In genomic region chr3:9401986-9402385, GRCh38 we compare ENCODE assay signal across 11 cellular contexts.
DNase-seq lines count a peak whose midpoint lies in the region; ATAC-seq and TF ChIP-seq lines count a peak whose summit lies in the region.
"Had no signal": no experiment of that assay in that cellular context is flagged by ENCODE, and none has a peak within 500 bp of the region (broad histone marks: within the 10 kb centered on the region; RNA-seq: fewer than 3 reads in every experiment).

No MANE protein-coding gene starts in this region.

- H3K27ac ChIP-seq in OCI-LY1 (ENCODE audit: low read depth, low read length, poor library complexity, severe bottlenecking) (no peak overlapping the region), epithelial cell of prostate (peak overlapping the region; percentile 96), rectal smooth muscle tissue (ENCODE audit: low read depth, low read length) (peak overlapping the region; percentile 49)

- H3F3A ChIP-seq in OCI-LY1 (ENCODE audit: insufficient read depth, low read length), result no peaks in the 10 kb centered on the region

- H4K20me1 ChIP-seq in OCI-LY1 (ENCODE audit: insufficient read depth, low read length), result no peaks in the 10 kb centered on the region

- H3K4me1 ChIP-seq in OCI-LY1 (ENCODE audit: insufficient read depth, low read length, severe bottlenecking), result peaks cover 82% of the 10 kb centered on the region
- H3K4me1 ChIP-seq in rectal smooth muscle tissue (ENCODE audit: control insufficient read depth, insufficient read depth, low read length), result peaks cover 60% of the 10 kb centered on the region

- H3K9me3 ChIP-seq in OCI-LY1 (ENCODE audit: low read length), result no peaks in the 10 kb centered on the region

- no peak overlapping the region for H2AFZ ChIP-seq in OCI-LY1 (ENCODE audit: low read length)

- H3K79me2 ChIP-seq in OCI-LY1 (ENCODE audit: insufficient read depth, low read length), result peaks cover 93% of the 10 kb centered on the region

- H3K4me2 ChIP-seq in OCI-LY1 (ENCODE audit: low read length), result peak overlapping the region; percentile 91

- DNase-seq in epithelial cell of prostate (ENCODE audit: low read depth, low spot score), result no peak
- no peak for DNase-seq in NCI-H1694 (lab: John Stamatoyannopoulos, UW)
- DNase-seq in germinal center (ENCODE audit: low spot score), result no peak
- no peak for DNase-seq in stimulated activated CD4-positive, alpha-beta T cell treated with anti-CD3 and anti-CD28 coated beads, Interleukin-4, amount 100 ng/mL, for 1 hour
- DNase-seq: aorta, NCI-H1105 treated with DMSO at 0.1 percent for 48 hours, T-helper 17 cell had no signal

- H3K36me3 ChIP-seq in OCI-LY1 (ENCODE audit: insufficient read depth, low read length) (peaks cover 8% of the 10 kb centered on the region), rectal smooth muscle tissue (ENCODE audit: control insufficient read depth, insufficient read depth, low read length) (no peaks in the 10 kb centered on the region)

- TF ChIP-seq CTCF in OCI-LY1 (IDR thresholded peaks at IDR 0.05; ENCODE audit: low read length), result no peak

- H3K27me3 ChIP-seq in OCI-LY1 (ENCODE audit: insufficient read depth, low read length) (no peaks in the 10 kb centered on the region), rectal smooth muscle tissue (ENCODE audit: control insufficient read depth, insufficient read depth, low read length) (no peaks in the 10 kb centered on the region)

- peak overlapping the region; percentile 26; the same call in 1 of the 2 replicates for H3K4me3 ChIP-seq in GM08714 (ENCODE audit: low read length)
- peak overlapping the region; percentile 12 for H3K4me3 ChIP-seq in OCI-LY1 (ENCODE audit: low read depth, low read length, poor library complexity, severe bottlenecking)
- H3K4me3 ChIP-seq in rectal smooth muscle tissue (ENCODE audit: low read length), result no peak overlapping the region

- H3K9ac ChIP-seq in OCI-LY1 (ENCODE audit: low read length), result peak overlapping the region; percentile 6; the same call in 1 of the 2 replicates
- H3K9ac ChIP-seq in rectal smooth muscle tissue (ENCODE audit: low read length), result no peak overlapping the region

- H3K9me2 ChIP-seq in OCI-LY1 (ENCODE audit: low read depth, low read length), result no peaks in the 10 kb centered on the region

- ATAC-seq in GM18858 (IDR thresholded peaks at IDR 0.05; ENCODE audit: unreplicated experiment), result no peak
- ATAC-seq: T-helper 17 cell had no signal
